1 cellular context compared by ENCODE assay signal in the genomic region with DNA sequence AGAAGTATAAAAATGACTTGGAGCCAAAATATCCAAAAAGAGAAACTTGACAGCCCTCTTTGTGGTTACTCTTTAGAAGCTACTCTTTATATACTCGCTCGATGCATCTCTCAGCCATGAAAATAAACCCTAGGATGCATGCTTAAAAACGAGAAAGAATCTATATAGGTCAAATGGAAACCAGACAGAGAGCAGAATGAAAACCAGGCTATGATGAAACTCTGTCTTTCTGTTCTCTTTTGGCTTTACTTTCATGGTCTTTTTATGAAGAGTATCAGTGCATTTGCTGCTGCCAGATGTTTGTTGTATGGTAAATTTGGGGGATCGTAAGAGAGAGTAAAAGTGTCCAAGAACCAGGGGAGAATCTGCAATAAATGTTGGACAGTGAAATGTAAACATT.
TF ChIP-seq lines count a peak whose summit lies in the region.

No MANE protein-coding gene starts in this region.

TF ChIP-seq in WTC11, 78 proteins besides CTCF, POLR2A, EP300 and RAD21 (continued from another document):
- no peak for TF ChIP-seq FOXJ3 (CRISPR knock-in tag; IDR thresholded peaks at IDR 0.05; ENCODE audit: borderline replicate concordance)
- TF ChIP-seq, protein P1, sequence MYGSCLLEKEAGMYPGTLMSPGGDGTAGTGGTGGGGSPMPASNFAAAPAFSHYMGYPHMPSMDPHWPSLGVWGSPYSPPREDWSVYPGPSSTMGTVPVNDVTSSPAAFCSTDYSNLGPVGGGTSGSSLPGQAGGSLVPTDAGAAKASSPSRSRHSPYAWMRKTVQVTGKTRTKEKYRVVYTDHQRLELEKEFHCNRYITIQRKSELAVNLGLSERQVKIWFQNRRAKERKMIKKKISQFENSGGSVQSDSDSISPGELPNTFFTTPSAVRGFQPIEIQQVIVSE (CRISPR knock-in tag; IDR thresholded peaks at IDR 0.05; ENCODE audit: borderline replicate concordance), result no peak
- no peak for TF ChIP-seq TCF7 (CRISPR knock-in tag; IDR thresholded peaks at IDR 0.05; ENCODE audit: low read depth)
- no peak for TF ChIP-seq TEAD4 (CRISPR knock-in tag; IDR thresholded peaks at IDR 0.05)
- no peak for TF ChIP-seq CBFB (CRISPR knock-in tag; IDR thresholded peaks at IDR 0.05; ENCODE audit: low read depth)
- TF ChIP-seq, protein P2, sequence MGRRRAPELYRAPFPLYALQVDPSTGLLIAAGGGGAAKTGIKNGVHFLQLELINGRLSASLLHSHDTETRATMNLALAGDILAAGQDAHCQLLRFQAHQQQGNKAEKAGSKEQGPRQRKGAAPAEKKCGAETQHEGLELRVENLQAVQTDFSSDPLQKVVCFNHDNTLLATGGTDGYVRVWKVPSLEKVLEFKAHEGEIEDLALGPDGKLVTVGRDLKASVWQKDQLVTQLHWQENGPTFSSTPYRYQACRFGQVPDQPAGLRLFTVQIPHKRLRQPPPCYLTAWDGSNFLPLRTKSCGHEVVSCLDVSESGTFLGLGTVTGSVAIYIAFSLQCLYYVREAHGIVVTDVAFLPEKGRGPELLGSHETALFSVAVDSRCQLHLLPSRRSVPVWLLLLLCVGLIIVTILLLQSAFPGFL (CRISPR knock-in tag; IDR thresholded peaks at IDR 0.05; ENCODE audit: borderline replicate concordance), result no peak
